Comparison of ENCODE assay signal across 8 cellular contexts in the genomic region with DNA sequence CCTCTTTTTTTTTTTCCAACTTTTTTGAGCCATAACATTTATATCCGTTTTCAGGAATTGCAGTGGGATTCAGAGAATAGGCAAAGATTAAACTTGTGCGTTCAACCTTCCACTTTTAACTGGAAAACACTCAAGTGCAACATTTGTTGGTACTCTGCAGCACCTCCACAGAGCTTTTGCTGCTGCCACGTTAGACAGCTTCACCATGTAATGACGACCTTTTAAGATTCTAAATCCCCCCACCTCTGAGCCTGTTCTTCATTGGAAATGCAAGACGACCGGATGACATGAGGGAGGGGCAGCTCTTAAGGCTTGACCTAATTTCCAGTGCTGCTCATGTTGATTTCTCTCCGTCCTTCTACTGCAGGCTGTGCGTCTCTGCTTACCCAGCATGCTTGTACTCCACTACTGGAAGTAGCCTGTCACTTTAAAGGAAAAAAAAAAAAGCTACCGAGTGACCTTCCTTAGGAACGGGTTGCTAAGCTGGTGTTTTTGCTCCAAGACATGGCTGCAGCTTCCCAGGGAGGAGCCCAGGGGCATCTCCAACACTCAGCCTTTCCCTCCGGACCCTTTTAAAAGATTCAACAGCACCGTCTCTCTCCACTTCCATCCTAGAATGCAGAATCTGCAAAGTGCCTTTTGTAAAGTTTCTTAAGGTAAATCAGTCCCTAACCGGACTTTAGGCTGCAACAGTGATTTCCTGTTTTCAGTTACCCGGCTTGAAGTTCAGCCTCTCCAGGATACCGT. TPM values are rescaled to one million over a fixed set of nuclear protein-coding genes. Genes with fewer than 3 reads are reported as not detected.
DNase-seq lines count a peak whose midpoint lies in the region; ATAC-seq, FAIRE-seq and TF ChIP-seq lines count a peak whose summit lies in the region.

A gene (plus strand): TSS at position 481 of the 747 bp plus-strand sequence. CDS start 6,051 bp downstream, outside the sequence.

- BruUV-seq in endothelial cell of umbilical vein (replicated peaks; lab: Mats Ljungman, UMichigan) = no TSS peak

- TF ChIP-seq CTCF in endothelial cell of umbilical vein (IDR thresholded peaks at IDR 0.05; ENCODE audit: extremely low read depth in 1 of 2, insufficient read depth in 1 of 2, low read depth in 1 of 2, low read length in 2 of 2) (no peak), tibial nerve (IDR thresholded peaks at IDR 0.05) (no peak)

- no peak for TF ChIP-seq POLR2A in endothelial cell of umbilical vein (IDR thresholded peaks at IDR 0.05; ENCODE audit: low read depth, low read length)
- no peak for TF ChIP-seq POLR2A in tibial nerve (IDR thresholded peaks at IDR 0.05)

- no peak within 1 kb of the TSS for H3K27ac ChIP-seq in endothelial cell of umbilical vein (ENCODE audit: insufficient read depth, low read depth, low read length)
- H3K27ac ChIP-seq in tibial nerve = peak within 1 kb of the TSS in 3 of 4 donors; percentile 17 to 72 (median 58)

- ATAC-seq in GM19351 (IDR thresholded peaks at IDR 0.05; ENCODE audit: unreplicated experiment) (peak; percentile 40), HG02571 (IDR thresholded peaks at IDR 0.05; ENCODE audit: unreplicated experiment) (no peak), HG03432 (IDR thresholded peaks at IDR 0.05; ENCODE audit: unreplicated experiment) (no peak)

- CTCF ChIA-PET in endothelial cell of umbilical vein (lab: Charles Lee) = interaction anchor here (0.9 to 3.9 kb wide), 10 partner anchors 8 to 532 kb away, joined by 3 to 31 read pairs (median 8); no protein-coding TSS in a partner anchor

- H3K4me3 ChIP-seq in endothelial cell of umbilical vein (replicated peaks in 1 of 3; ENCODE audit: insufficient read depth in 1 of 3, low read depth in 1 of 3, low read length in 3 of 3) = peak within 1 kb of the TSS; percentile 44 to 83 (median 51)
- peak within 1 kb of the TSS; percentile 31 to 59 (median 53) for H3K4me3 ChIP-seq in tibial nerve

- H4K20me1 ChIP-seq in endothelial cell of umbilical vein (replicated peaks; ENCODE audit: control insufficient read depth, extremely low read depth, insufficient read depth, low read length) = no peaks in the 10 kb centered on the region

- dilution Hi-C loops in endothelial cell of umbilical vein (cut with MboI; ENCODE audit: extremely low pct_ligation_motif_present, low sequenced_read_pairs) = no loop called here

- H3K9me1 ChIP-seq in endothelial cell of umbilical vein (replicated peaks; ENCODE audit: control insufficient read depth, extremely low read depth, insufficient read depth, low read length) = no peaks in the 10 kb centered on the region

- H3K36me3 ChIP-seq in endothelial cell of umbilical vein (ENCODE audit: control insufficient read depth in 2 of 2, extremely low read depth in 1 of 2, insufficient read depth in 2 of 2, low read length in 2 of 2) (no peaks in the 10 kb centered on the region), tibial nerve (no peaks in the 10 kb centered on the region)

- H3K27me3 ChIP-seq in endothelial cell of umbilical vein (ENCODE audit: control insufficient read depth in 2 of 2, insufficient read depth in 2 of 2, low read length in 2 of 2) = peaks cover 2 to 10% of the 10 kb centered on the region in 2 experiments
- H3K27me3 ChIP-seq in tibial nerve = no peaks in the 10 kb centered on the region

- peak; percentile 21 for DNase-seq in OCI-M1 (lab: John Stamatoyannopoulos, UW)
- DNase-seq in endothelial cell of umbilical vein (ENCODE audit: low read depth, low spot score) = peak; percentile 67
- DNase-seq in mesenteric fat pad (ENCODE audit: low spot score) = no peak
- DNase-seq in tibial nerve (ENCODE audit: low spot score in 2 of 2) = no peak
- no peak for DNase-seq in NCI-H1694 (lab: John Stamatoyannopoulos, UW)

- intact Hi-C loops in endothelial cell of umbilical vein (cut with micrococcal nuclease) = loop anchor here (1.0 to 10.0 kb wide), 3 partner anchors 23 to 795 kb away; no protein-coding TSS in a partner anchor

- FAIRE-seq in endothelial cell of umbilical vein (lab: Jason Lieb, UNC) = peak; percentile 78

- no peak for TF ChIP-seq EP300 in tibial nerve (IDR thresholded peaks at IDR 0.05)

- POLR2A ChIA-PET in endothelial cell of umbilical vein (lab: Charles Lee) = no interaction called here

- H3K4me1 ChIP-seq in endothelial cell of umbilical vein (ENCODE audit: control insufficient read depth, extremely low read depth, insufficient read depth, low read length) (peaks cover 3% of the 10 kb centered on the region), tibial nerve (peaks cover 0 to 29% (median 3%) of the 10 kb centered on the region in 4 donors)

- H3K9ac ChIP-seq in endothelial cell of umbilical vein (replicated peaks; ENCODE audit: extremely low read depth, insufficient read depth, low read length) = peak within 1 kb of the TSS; percentile 45

- WGBS in tibial nerve, 2 donors = 4 to 5% methylated on average over 15 of the region's 15 CpGs

- H3K9me3 ChIP-seq in endothelial cell of umbilical vein (replicated peaks; ENCODE audit: control insufficient read depth, insufficient read depth, low read length) = no peaks in the 10 kb centered on the region
- no peaks in the 10 kb centered on the region for H3K9me3 ChIP-seq in tibial nerve

- H2AFZ ChIP-seq in endothelial cell of umbilical vein (ENCODE audit: low read depth, low read length) = peak within 1 kb of the TSS; percentile 97

- H3K4me2 ChIP-seq in endothelial cell of umbilical vein (ENCODE audit: insufficient read depth, low read length) = peak within 1 kb of the TSS; percentile 71

- H3K79me2 ChIP-seq in endothelial cell of umbilical vein (ENCODE audit: control insufficient read depth, insufficient read depth, low read length) = no peaks in the 10 kb centered on the region

TF ChIP-seq in endothelial cell of umbilical vein, 7 proteins besides CTCF, POLR2A, EP300 and RAD21:
- TF ChIP-seq GATA2 (IDR thresholded peaks at IDR 0.05; ENCODE audit: insufficient read depth, insufficient read length, low read depth, low read length) = no peak
- TF ChIP-seq FOS (IDR thresholded peaks at IDR 0.05; ENCODE audit: borderline replicate concordance, insufficient read depth, low read length) = no peak
- no peak for TF ChIP-seq POLR2AphosphoS5 (IDR thresholded peaks at IDR 0.05; ENCODE audit: insufficient read depth, low read depth, low read length)
- no peak for TF ChIP-seq EZH2 (IDR thresholded peaks at IDR 0.05; ENCODE audit: borderline replicate concordance, low read depth, low read length, severe bottlenecking)

RNA-seq across cellular contexts. Expression of the gene that starts here (rescaled TPM):
- 13.2 and 22.4 TPM in 2 replicates for total RNA-seq in endothelial cell of umbilical vein
- 10.2 and 10.6 TPM in 2 replicates for polyA plus RNA-seq in endothelial cell of umbilical vein
- polyA plus RNA-seq in endothelial cell of umbilical vein (2011; cell fraction: cytosol; rRNA removed) = 16.4 and 17.5 TPM in 2 replicates
- polyA plus RNA-seq in endothelial cell of umbilical vein (2011; cell fraction: nucleus; rRNA removed) = 27.5 and 30.1 TPM in 2 replicates
- polyA plus RNA-seq in endothelial cell of umbilical vein (2012) = 12.4 and 15.1 TPM in 2 replicates
- polyA minus RNA-seq in endothelial cell of umbilical vein = 14.3 and 36.2 TPM in 2 replicates
- 6.0 TPM for polyA minus RNA-seq in endothelial cell of umbilical vein (2011; cell fraction: cytosol; rRNA and poly(A)+ RNA removed)
- 28.2 and 29.0 TPM in 2 replicates for polyA minus RNA-seq in endothelial cell of umbilical vein (2011; cell fraction: nucleus; rRNA and poly(A)+ RNA removed)
- 14.3 TPM for total RNA-seq in mesenteric fat pad
- 10 to 100 TPM; 29.5 to 47.9 (median 38.4) TPM for total RNA-seq in tibial nerve

Comparison
In these comparisons a context has a peak if more than half of its experiments do, and no peak if none do; other contexts are left out.
1. DNase-seq: peak in OCI-M1 (single experiment) and endothelial cell of umbilical vein (single experiment); none in mesenteric fat pad (single experiment), tibial nerve (0 of 2) and NCI-H1694 (single experiment).